ENCODE assay signal across 1 cellular context in the genomic region with DNA sequence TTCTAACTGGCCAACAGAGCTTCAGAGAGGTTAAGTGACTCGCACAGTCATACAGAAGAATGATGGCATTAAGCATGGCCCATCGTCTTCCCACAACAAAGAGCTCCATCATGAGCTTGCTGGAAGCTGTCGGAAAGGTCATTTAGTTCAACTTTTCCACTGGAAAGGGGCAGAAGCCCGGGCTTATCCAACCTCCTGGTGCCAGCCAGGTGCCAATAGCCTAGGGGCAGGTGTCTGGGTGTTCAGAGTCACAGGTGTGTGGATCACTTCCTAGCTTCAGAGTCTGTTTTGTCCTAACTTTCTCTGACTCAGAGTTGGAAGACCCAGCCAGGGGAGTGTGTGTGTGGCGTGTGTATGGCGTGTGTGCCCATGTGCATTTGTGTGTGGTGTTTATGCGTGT.
TF ChIP-seq lines count a peak whose summit lies in the region.

No MANE protein-coding gene starts in this region.

TF ChIP-seq in H1, 55 proteins besides CTCF, POLR2A, EP300 and RAD21:
- no peak for TF ChIP-seq RNF2 (IDR thresholded peaks at IDR 0.05; ENCODE audit: borderline replicate concordance, low read depth, low read length, missing control alignments, poor library complexity, severe bottlenecking)
- TF ChIP-seq NANOG (IDR thresholded peaks at IDR 0.05; ENCODE audit: insufficient read depth, low read depth, low read length, poor library complexity, severe bottlenecking), result no peak
- no peak for TF ChIP-seq BACH1 (IDR thresholded peaks at IDR 0.05; ENCODE audit: low read length)
- no peak for TF ChIP-seq TAF7 (optimal IDR thresholded peaks at IDR 0.05; ENCODE audit: borderline replicate concordance, low read depth, low read length)
- no peak for TF ChIP-seq PHF8 (conservative IDR thresholded peaks at IDR 0.05; ENCODE audit: low read depth, low read length)
- no peak for TF ChIP-seq KDM4A (IDR thresholded peaks at IDR 0.05; ENCODE audit: low read depth, low read length, severe bottlenecking)
- TF ChIP-seq YY1 (IDR thresholded peaks at IDR 0.05; ENCODE audit: low read depth, low read length), result no peak
- no peak for TF ChIP-seq POLR2AphosphoS5 (IDR thresholded peaks at IDR 0.05; ENCODE audit: low read depth, low read length)
- TF ChIP-seq GABPA (IDR thresholded peaks at IDR 0.05; ENCODE audit: borderline replicate concordance, insufficient read depth, low read length), result no peak
- TF ChIP-seq, protein P1, sequence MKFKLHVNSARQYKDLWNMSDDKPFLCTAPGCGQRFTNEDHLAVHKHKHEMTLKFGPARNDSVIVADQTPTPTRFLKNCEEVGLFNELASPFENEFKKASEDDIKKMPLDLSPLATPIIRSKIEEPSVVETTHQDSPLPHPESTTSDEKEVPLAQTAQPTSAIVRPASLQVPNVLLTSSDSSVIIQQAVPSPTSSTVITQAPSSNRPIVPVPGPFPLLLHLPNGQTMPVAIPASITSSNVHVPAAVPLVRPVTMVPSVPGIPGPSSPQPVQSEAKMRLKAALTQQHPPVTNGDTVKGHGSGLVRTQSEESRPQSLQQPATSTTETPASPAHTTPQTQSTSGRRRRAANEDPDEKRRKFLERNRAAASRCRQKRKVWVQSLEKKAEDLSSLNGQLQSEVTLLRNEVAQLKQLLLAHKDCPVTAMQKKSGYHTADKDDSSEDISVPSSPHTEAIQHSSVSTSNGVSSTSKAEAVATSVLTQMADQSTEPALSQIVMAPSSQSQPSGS (IDR thresholded peaks at IDR 0.05; ENCODE audit: low read length), result no peak
